ENCODE assay signal across 2 cellular contexts in the genomic region with DNA sequence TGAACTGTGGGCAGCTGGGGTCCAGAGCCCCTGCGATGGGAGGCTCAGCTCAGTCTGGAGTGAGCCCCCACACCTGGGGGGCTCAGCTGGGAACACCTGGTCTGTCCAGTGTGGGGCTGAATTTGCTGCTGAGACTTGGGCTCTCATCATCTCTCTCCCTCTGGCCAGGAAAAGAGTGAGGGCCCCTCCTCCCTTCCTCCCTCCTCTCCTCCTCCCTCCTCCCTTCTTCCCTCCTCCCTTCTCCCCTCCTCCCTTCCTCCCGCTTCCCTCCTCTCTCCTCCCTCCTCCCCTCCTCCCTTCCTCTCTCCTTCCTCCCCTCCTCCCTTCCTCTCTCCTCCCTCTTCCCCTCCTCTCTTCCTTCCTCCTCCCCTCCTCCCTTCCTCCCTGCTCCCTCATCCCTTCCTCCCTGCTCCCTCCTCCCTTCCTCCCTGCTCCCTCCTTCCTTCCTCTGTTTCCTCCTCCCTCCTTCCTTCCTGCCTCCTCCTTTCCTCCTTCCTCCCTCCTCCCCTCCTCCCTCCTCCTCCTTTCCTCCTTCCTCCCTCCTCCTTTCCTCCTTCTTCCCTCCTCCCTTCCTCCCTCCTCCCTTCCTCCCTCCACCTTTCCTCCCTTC.
TF ChIP-seq lines count a peak whose summit lies in the region.

No MANE protein-coding gene starts in this region.

TF ChIP-seq in HepG2, 621 proteins besides CTCF, POLR2A, EP300 and RAD21 (continues in another document):
- TF ChIP-seq PCBP2 (optimal IDR thresholded peaks at IDR 0.05; ENCODE audit: low read depth, low read length, poor library complexity, severe bottlenecking) (peak; percentile 10), ZNF530 (CRISPR knock-in tag; IDR thresholded peaks at IDR 0.05; ENCODE audit: low read depth) (no peak), HOXA9 (CRISPR knock-in tag; IDR thresholded peaks at IDR 0.05; ENCODE audit: borderline replicate concordance) (no peak), PRDM10 (CRISPR knock-in tag; IDR thresholded peaks at IDR 0.05; ENCODE audit: low read depth) (no peak), NFE2L1 (CRISPR knock-in tag; IDR thresholded peaks at IDR 0.05; ENCODE audit: borderline replicate concordance) (no peak), KAT8 (CRISPR knock-in tag; IDR thresholded peaks at IDR 0.05) (no peak), ZNF543 (CRISPR knock-in tag; IDR thresholded peaks at IDR 0.05) (no peak), ADNP (CRISPR knock-in tag; IDR thresholded peaks at IDR 0.05) (no peak), ZNF326 (CRISPR knock-in tag; IDR thresholded peaks at IDR 0.05; ENCODE audit: borderline replicate concordance) (no peak), ZNF747 (CRISPR knock-in tag; IDR thresholded peaks at IDR 0.05; ENCODE audit: borderline replicate concordance) (no peak), SRSF4 (IDR thresholded peaks at IDR 0.05; ENCODE audit: low read depth, low read length, poor library complexity, severe bottlenecking) (no peak), HNRNPK (IDR thresholded peaks at IDR 0.05; ENCODE audit: low read depth, low read length, poor library complexity, severe bottlenecking) (peak; percentile 64), PCBP1 (IDR thresholded peaks at IDR 0.05; ENCODE audit: borderline replicate concordance, low read depth, low read length) (0 out of 2 replicates have a peak, but pooled peaks have one; percentile 15), KDM5B (CRISPR knock-in tag; IDR thresholded peaks at IDR 0.05; ENCODE audit: borderline replicate concordance) (no peak), KLF12 (CRISPR knock-in tag; IDR thresholded peaks at IDR 0.05; ENCODE audit: borderline replicate concordance) (no peak), CCDC6 (CRISPR knock-in tag; IDR thresholded peaks at IDR 0.05) (no peak), DMAP1 (CRISPR knock-in tag; IDR thresholded peaks at IDR 0.05) (no peak), GATA4 (IDR thresholded peaks at IDR 0.05; ENCODE audit: borderline replicate concordance, low read depth) (no peak)
- TF ChIP-seq, protein P1, sequence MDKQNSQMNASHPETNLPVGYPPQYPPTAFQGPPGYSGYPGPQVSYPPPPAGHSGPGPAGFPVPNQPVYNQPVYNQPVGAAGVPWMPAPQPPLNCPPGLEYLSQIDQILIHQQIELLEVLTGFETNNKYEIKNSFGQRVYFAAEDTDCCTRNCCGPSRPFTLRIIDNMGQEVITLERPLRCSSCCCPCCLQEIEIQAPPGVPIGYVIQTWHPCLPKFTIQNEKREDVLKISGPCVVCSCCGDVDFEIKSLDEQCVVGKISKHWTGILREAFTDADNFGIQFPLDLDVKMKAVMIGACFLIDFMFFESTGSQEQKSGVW (CRISPR knock-in tag; IDR thresholded peaks at IDR 0.05; ENCODE audit: borderline replicate concordance): no peak
- TF ChIP-seq, protein P2, sequence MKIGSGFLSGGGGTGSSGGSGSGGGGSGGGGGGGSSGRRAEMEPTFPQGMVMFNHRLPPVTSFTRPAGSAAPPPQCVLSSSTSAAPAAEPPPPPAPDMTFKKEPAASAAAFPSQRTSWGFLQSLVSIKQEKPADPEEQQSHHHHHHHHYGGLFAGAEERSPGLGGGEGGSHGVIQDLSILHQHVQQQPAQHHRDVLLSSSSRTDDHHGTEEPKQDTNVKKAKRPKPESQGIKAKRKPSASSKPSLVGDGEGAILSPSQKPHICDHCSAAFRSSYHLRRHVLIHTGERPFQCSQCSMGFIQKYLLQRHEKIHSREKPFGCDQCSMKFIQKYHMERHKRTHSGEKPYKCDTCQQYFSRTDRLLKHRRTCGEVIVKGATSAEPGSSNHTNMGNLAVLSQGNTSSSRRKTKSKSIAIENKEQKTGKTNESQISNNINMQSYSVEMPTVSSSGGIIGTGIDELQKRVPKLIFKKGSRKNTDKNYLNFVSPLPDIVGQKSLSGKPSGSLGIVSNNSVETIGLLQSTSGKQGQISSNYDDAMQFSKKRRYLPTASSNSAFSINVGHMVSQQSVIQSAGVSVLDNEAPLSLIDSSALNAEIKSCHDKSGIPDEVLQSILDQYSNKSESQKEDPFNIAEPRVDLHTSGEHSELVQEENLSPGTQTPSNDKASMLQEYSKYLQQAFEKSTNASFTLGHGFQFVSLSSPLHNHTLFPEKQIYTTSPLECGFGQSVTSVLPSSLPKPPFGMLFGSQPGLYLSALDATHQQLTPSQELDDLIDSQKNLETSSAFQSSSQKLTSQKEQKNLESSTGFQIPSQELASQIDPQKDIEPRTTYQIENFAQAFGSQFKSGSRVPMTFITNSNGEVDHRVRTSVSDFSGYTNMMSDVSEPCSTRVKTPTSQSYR (CRISPR knock-in tag; IDR thresholded peaks at IDR 0.05; ENCODE audit: borderline replicate concordance): no peak

TF ChIP-seq in H1, 55 proteins besides CTCF, POLR2A, EP300 and RAD21:
- TF ChIP-seq CHD7 (IDR thresholded peaks at IDR 0.05; ENCODE audit: insufficient replicate concordance, low read length): no peak
- TF ChIP-seq NANOG (IDR thresholded peaks at IDR 0.05; ENCODE audit: insufficient read depth, low read depth, low read length, poor library complexity, severe bottlenecking): no peak
- TF ChIP-seq ATF2 (IDR thresholded peaks at IDR 0.05; ENCODE audit: low read length): no peak
- no peak for TF ChIP-seq SIX5 (IDR thresholded peaks at IDR 0.05; ENCODE audit: low read depth, low read length)
- TF ChIP-seq SAP30 (IDR thresholded peaks at IDR 0.05; ENCODE audit: insufficient read depth, insufficient replicate concordance, low read length): no peak
- TF ChIP-seq, protein P3, sequence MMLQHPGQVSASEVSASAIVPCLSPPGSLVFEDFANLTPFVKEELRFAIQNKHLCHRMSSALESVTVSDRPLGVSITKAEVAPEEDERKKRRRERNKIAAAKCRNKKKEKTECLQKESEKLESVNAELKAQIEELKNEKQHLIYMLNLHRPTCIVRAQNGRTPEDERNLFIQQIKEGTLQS (IDR thresholded peaks at IDR 0.05; ENCODE audit: insufficient read depth, low read depth, low read length): no peak
- TF ChIP-seq FOSL1 (IDR thresholded peaks at IDR 0.05; ENCODE audit: insufficient read depth, low read depth, low read length): no peak
- no peak for TF ChIP-seq BRCA1 (IDR thresholded peaks at IDR 0.05; ENCODE audit: low read depth, low read length)
- TF ChIP-seq GABPA (IDR thresholded peaks at IDR 0.05; ENCODE audit: borderline replicate concordance, insufficient read depth, low read length): no peak
- TF ChIP-seq CEBPB (IDR thresholded peaks at IDR 0.05; ENCODE audit: low read depth, low read length): no peak
- no peak for TF ChIP-seq GTF2F1 (IDR thresholded peaks at IDR 0.05; ENCODE audit: borderline replicate concordance, low read depth, low read length)
- TF ChIP-seq EZH2 (IDR thresholded peaks at IDR 0.05; ENCODE audit: low read depth, low read length, severe bottlenecking): no peak
- TF ChIP-seq USF2 (IDR thresholded peaks at IDR 0.05; ENCODE audit: low read length): no peak
- TF ChIP-seq POLR2AphosphoS5 (IDR thresholded peaks at IDR 0.05; ENCODE audit: low read depth, low read length): no peak
- no peak for TF ChIP-seq CTBP2 (IDR thresholded peaks at IDR 0.05; ENCODE audit: borderline replicate concordance, insufficient read depth, insufficient read length, low read length)
- no peak for TF ChIP-seq CBX5 (IDR thresholded peaks at IDR 0.05; ENCODE audit: low read depth, low read length)
- TF ChIP-seq CHD2 (IDR thresholded peaks at IDR 0.05; ENCODE audit: low read length): no peak
- TF ChIP-seq EGR1 (IDR thresholded peaks at IDR 0.05; ENCODE audit: borderline replicate concordance, low read depth, low read length): no peak
- TF ChIP-seq RBBP5 (IDR thresholded peaks at IDR 0.05; ENCODE audit: borderline replicate concordance, low read depth, low read length): no peak
- TF ChIP-seq YY1 (IDR thresholded peaks at IDR 0.05; ENCODE audit: low read depth, low read length): no peak
TF ChIP-seq in H1: peak in this region for 0.
